Comparison of ENCODE assay signal across 17 cellular contexts in genomic region chr2:72952961-72953360, GRCh38. TPM values are rescaled to one million over a fixed set of nuclear protein-coding genes. Genes with fewer than 3 reads are reported as not detected.
"Had no signal": no experiment of that assay in that cellular context is flagged by ENCODE, and none has a peak within 500 bp of the region (broad histone marks: within the 10 kb centered on the region; RNA-seq: fewer than 3 reads in every experiment).

No MANE protein-coding gene starts in this region.

- H3K27me3 ChIP-seq: colonic mucosa, heart left ventricle, ovary, suprapubic skin, upper lobe of right lung had no signal

- H3K4me1 ChIP-seq: colonic mucosa, suprapubic skin, upper lobe of right lung had no signal

- ATAC-seq: heart left ventricle, left ventricle myocardium superior, SK-N-SH treated with all-trans-retinoic acid at 6 μM for 48 hours, upper lobe of right lung had no signal

- H3K27ac ChIP-seq: colonic mucosa, heart left ventricle, ovary, suprapubic skin, upper lobe of right lung had no signal

- H3K9me3 ChIP-seq: colonic mucosa, heart left ventricle, ovary, suprapubic skin, upper lobe of right lung had no signal

- DNase-seq: activated CD4-positive, CD25-positive, alpha-beta regulatory T cell treated with anti-CD3 and anti-CD28 coated beads, Interleukin-2, amount 50 U/mL, for 72 hours; activated effector memory CD4-positive, alpha-beta T cell treated with anti-CD3 and anti-CD28 coated beads, Interleukin-2, amount 50 U/mL, for 16 hours; activated T-cell treated with anti-CD3 and anti-CD28 coated beads, Interleukin-2, amount 50 U/mL, for 1 hour; colonic mucosa; effector CD4-positive, alpha-beta T cell; foreskin melanocyte; islet precursor cell; left ventricle myocardium superior; mesenchymal stem cell; ovary; stimulated activated CD4-positive, alpha-beta T cell treated with anti-CD3 and anti-CD28 coated beads, Interleukin-12 subunit alpha, Interleukin-12 subunit beta, amount 100 ng/mL, for 4 hours; stimulated activated naive CD4-positive, alpha-beta T cell treated with Interleukin-2 at 50 U/mL for 16 hours; upper lobe of right lung had no signal

RNA-seq across cellular contexts. Expression of gene EMX1, which starts 35.6 kb away (rescaled TPM):
- total RNA-seq: heart left ventricle; left ventricle myocardium superior; suprapubic skin; T-helper 2 cell treated with Interferon-gamma antibody and Interleukin-4, amounts not matched to agents 100 ng/mL and 5 ng/mL, for 36 hours; upper lobe of right lung had no signal
